Comparison of ENCODE assay signal across 1 cellular context in the genomic region with DNA sequence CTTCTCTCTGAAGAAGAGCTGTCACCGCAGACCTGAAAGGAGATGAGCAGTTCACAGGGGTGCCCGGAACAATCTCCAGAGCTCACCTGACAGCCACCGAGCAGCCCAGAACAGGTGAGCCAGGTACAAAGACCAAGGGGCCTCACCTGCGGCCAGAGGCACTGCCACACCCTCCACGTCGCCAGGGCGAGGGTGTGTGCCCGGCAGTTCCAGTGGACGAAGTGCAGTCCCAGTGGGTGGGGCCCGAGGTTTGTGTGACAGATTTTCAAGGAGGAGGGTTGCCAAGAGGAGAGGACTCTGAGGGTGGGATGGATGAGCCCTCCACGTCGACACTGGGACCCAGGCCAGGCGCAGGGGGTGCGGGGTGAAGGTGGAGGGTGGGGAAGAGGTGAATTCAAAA.
TF ChIP-seq lines count a peak whose summit lies in the region.

No MANE protein-coding gene starts in this region.

TF ChIP-seq in HEK293, 187 proteins besides CTCF, POLR2A, EP300 and RAD21:
- TF ChIP-seq, protein P1, sequence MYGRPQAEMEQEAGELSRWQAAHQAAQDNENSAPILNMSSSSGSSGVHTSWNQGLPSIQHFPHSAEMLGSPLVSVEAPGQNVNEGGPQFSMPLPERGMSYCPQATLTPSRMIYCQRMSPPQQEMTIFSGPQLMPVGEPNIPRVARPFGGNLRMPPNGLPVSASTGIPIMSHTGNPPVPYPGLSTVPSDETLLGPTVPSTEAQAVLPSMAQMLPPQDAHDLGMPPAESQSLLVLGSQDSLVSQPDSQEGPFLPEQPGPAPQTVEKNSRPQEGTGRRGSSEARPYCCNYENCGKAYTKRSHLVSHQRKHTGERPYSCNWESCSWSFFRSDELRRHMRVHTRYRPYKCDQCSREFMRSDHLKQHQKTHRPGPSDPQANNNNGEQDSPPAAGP (tag by site-specific recombination; IDR thresholded peaks at IDR 0.05) = no peak
- TF ChIP-seq KLF1 (tag by site-specific recombination; IDR thresholded peaks at IDR 0.05) = peak; percentile 53; the same call in 1 of the 2 replicates
